ENCODE assay signal across 8 cellular contexts in the genomic region with DNA sequence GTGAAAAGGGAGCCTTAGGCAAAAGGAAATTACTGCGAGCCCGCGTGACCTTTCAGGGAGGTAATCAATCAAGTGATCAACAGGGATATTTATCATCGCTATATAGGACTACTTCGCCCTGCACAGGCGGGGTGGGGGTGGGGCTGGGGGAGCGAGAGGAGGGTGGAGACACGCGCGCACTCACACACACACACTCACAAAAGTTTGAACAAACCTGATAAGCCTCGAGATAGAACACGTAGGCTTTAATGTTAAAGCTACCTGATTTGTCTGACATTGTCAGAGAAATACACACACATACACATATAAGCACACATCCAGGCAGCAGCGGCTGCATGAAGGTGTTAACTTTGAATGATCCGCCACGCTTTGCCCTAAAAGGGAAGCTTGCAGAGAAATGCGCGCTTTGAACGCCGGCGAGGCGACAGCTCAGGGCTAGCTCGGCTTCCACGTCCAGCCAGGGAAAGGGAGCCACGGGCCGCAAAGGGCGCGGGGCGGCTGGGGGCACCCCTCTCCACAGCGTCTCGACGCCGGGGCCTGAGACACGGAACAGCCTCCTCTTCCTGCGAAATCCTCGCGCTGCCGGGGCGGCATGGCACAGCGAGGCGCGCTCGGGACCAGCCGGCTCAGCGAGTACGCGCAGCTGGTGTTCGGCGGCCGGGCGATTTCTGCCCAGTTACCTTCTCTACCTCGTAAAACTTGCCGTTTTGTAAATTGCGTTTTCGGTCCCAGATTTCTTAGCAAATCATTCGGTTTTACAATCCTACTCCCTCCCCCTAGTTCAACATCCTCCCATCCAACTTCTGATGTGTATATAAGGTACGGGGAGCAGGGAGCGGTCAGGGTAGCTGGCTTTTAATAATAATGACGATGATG. TPM values are rescaled to one million over a fixed set of nuclear protein-coding genes. Genes with fewer than 3 reads are reported as not detected.
DNase-seq lines count a peak whose midpoint lies in the region; ATAC-seq and TF ChIP-seq lines count a peak whose summit lies in the region.

No MANE protein-coding gene starts in this region.

- intact Hi-C loops in activated CD4-positive, alpha-beta memory T cell treated with anti-CD3 and anti-CD28 coated beads for 36 hours (cut with micrococcal nuclease), result loop anchor here (10.0 kb wide), 1 partner anchor 104 kb away; no protein-coding TSS in a partner anchor

- H3K4me1 Mint-ChIP-seq in activated CD4-positive, alpha-beta memory T cell treated with anti-CD3 and anti-CD28 coated beads for 36 hours (ENCODE audit: low read depth), result peaks cover 17% of the 10 kb centered on the region
- H3K4me1 Mint-ChIP-seq in activated CD4-positive, alpha-beta memory T cell treated with anti-CD3 and anti-CD28 coated beads, Interleukin-2, amount 10 ng/mL, durations not matched to agents 7 days and 5 days, result peaks cover 25% of the 10 kb centered on the region

- no peak for ATAC-seq in stimulated activated naive CD8-positive, alpha-beta T cell treated with anti-CD3 and anti-CD28 coated beads, Interleukin-15, Interleukin-2, amounts not matched to agents 100 U/mL and 50 U/mL, for 24 hours

- DNase-seq in activated CD4-positive, alpha-beta memory T cell treated with anti-CD3 and anti-CD28 coated beads for 36 hours, result peak; percentile 30
- DNase-seq in activated CD4-positive, alpha-beta memory T cell treated with anti-CD3 and anti-CD28 coated beads, Interleukin-2, amount 10 ng/mL, durations not matched to agents 7 days and 5 days, result no peak
- DNase-seq in NCI-H1092 treated with DMSO at 0.1 percent for 48 hours (lab: John Stamatoyannopoulos, UW) (peak; percentile 59), astrocyte of the cerebellum (ENCODE audit: low read depth) (no peak), islet precursor cell (peak; percentile 67), occipital lobe (lab: John Stamatoyannopoulos, UW) (no peak), midbrain (lab: John Stamatoyannopoulos, UW) (no peak)
- DNase-seq in stimulated activated naive CD8-positive, alpha-beta T cell treated with anti-CD3 and anti-CD28 coated beads, Interleukin-15, Interleukin-2, amounts not matched to agents 100 U/mL and 50 U/mL, for 24 hours, result peak; percentile 28

- TF ChIP-seq CTCF in astrocyte of the cerebellum (IDR thresholded peaks at IDR 0.05; ENCODE audit: low read depth, low read length, missing control alignments), result no peak

- H3K4me3 Mint-ChIP-seq in activated CD4-positive, alpha-beta memory T cell treated with anti-CD3 and anti-CD28 coated beads for 36 hours, result peak overlapping the region; percentile 48
- no peak overlapping the region for H3K4me3 Mint-ChIP-seq in activated CD4-positive, alpha-beta memory T cell treated with anti-CD3 and anti-CD28 coated beads, Interleukin-2, amount 10 ng/mL, durations not matched to agents 7 days and 5 days

- in situ Hi-C loops in astrocyte of the cerebellum (cut with HindIII; ENCODE audit: low sequenced_read_pairs), result loop anchor here (10.0 kb wide), 1 partner anchor 524 kb away; no protein-coding TSS in a partner anchor

- H3K9me3 Mint-ChIP-seq in activated CD4-positive, alpha-beta memory T cell treated with anti-CD3 and anti-CD28 coated beads for 36 hours, result peaks cover 5% of the 10 kb centered on the region
- no peaks in the 10 kb centered on the region for H3K9me3 Mint-ChIP-seq in activated CD4-positive, alpha-beta memory T cell treated with anti-CD3 and anti-CD28 coated beads, Interleukin-2, amount 10 ng/mL, durations not matched to agents 7 days and 5 days

- CTCF ChIA-PET in activated CD4-positive, alpha-beta memory T cell treated with anti-CD3 and anti-CD28 coated beads for 36 hours (lab: Charles Lee), result interaction anchor here (0.6 to 4.7 kb wide), 14 partner anchors 8 to 1457 kb away, joined by 3 to 38 read pairs (median 4); no protein-coding TSS in a partner anchor
- CTCF ChIA-PET in activated CD4-positive, alpha-beta memory T cell treated with anti-CD3 and anti-CD28 coated beads, Interleukin-2, amount 10 ng/mL, durations not matched to agents 7 days and 5 days (lab: Charles Lee), result interaction anchor here (0.6 to 4.4 kb wide), 10 partner anchors 8 to 535 kb away, joined by 3 to 33 read pairs (median 4); no protein-coding TSS in a partner anchor

- POLR2A ChIA-PET in activated CD4-positive, alpha-beta memory T cell treated with anti-CD3 and anti-CD28 coated beads for 36 hours (lab: Charles Lee), result no interaction called here
- POLR2A ChIA-PET in activated CD4-positive, alpha-beta memory T cell treated with anti-CD3 and anti-CD28 coated beads, Interleukin-2, amount 10 ng/mL, durations not matched to agents 7 days and 5 days (lab: Charles Lee), result interaction anchor here (0.7 to 1.1 kb wide), 2 partner anchors 9 kb away, joined by 3 to 5 read pairs; no protein-coding TSS in a partner anchor

- H3K4me3 ChIP-seq in astrocyte of the cerebellum (ENCODE audit: low read depth, low read length), result peak overlapping the region; percentile 44

- H3K27me3 Mint-ChIP-seq in activated CD4-positive, alpha-beta memory T cell treated with anti-CD3 and anti-CD28 coated beads for 36 hours, result peaks cover 82% of the 10 kb centered on the region
- peaks cover 88% of the 10 kb centered on the region for H3K27me3 Mint-ChIP-seq in activated CD4-positive, alpha-beta memory T cell treated with anti-CD3 and anti-CD28 coated beads, Interleukin-2, amount 10 ng/mL, durations not matched to agents 7 days and 5 days

- H3K27ac Mint-ChIP-seq in activated CD4-positive, alpha-beta memory T cell treated with anti-CD3 and anti-CD28 coated beads for 36 hours, result no peak overlapping the region
- H3K27ac Mint-ChIP-seq in activated CD4-positive, alpha-beta memory T cell treated with anti-CD3 and anti-CD28 coated beads, Interleukin-2, amount 10 ng/mL, durations not matched to agents 7 days and 5 days, result no peak overlapping the region

- H3K36me3 Mint-ChIP-seq in activated CD4-positive, alpha-beta memory T cell treated with anti-CD3 and anti-CD28 coated beads for 36 hours, result no peaks in the 10 kb centered on the region
- H3K36me3 Mint-ChIP-seq in activated CD4-positive, alpha-beta memory T cell treated with anti-CD3 and anti-CD28 coated beads, Interleukin-2, amount 10 ng/mL, durations not matched to agents 7 days and 5 days (ENCODE audit: low read depth), result no peaks in the 10 kb centered on the region

RNA-seq across cellular contexts. Expression of gene MECOM, which starts 4.8 kb away (rescaled TPM):
- not detected for total RNA-seq in activated CD4-positive, alpha-beta memory T cell treated with anti-CD3 and anti-CD28 coated beads for 36 hours
- total RNA-seq in activated CD4-positive, alpha-beta memory T cell treated with anti-CD3 and anti-CD28 coated beads, Interleukin-2, amount 10 ng/mL, durations not matched to agents 7 days and 5 days, result not detected
- 5.8 TPM for total RNA-seq in occipital lobe

Comparison
In these comparisons a context has a peak if more than half of its experiments do, and no peak if none do; other contexts are left out.
1. DNase-seq: peak in activated CD4-positive, alpha-beta memory T cell treated with anti-CD3 and anti-CD28 coated beads for 36 hours (single experiment), NCI-H1092 treated with DMSO at 0.1 percent for 48 hours (single experiment), islet precursor cell (single experiment) and stimulated activated naive CD8-positive, alpha-beta T cell treated with anti-CD3 and anti-CD28 coated beads, Interleukin-15, Interleukin-2, amounts not matched to agents 100 U/mL and 50 U/mL, for 24 hours (single experiment); none in activated CD4-positive, alpha-beta memory T cell treated with anti-CD3 and anti-CD28 coated beads, Interleukin-2, amount 10 ng/mL, durations not matched to agents 7 days and 5 days (single experiment), astrocyte of the cerebellum (single experiment), occipital lobe (single experiment) and midbrain (single experiment).